Comparison of ENCODE assay signal across 13 cellular contexts in genomic region chr10:15211464-15211979, GRCh38. TPM values are rescaled to one million over a fixed set of nuclear protein-coding genes. Genes with fewer than 3 reads are reported as not detected.
DNase-seq lines count a peak whose midpoint lies in the region; ATAC-seq and TF ChIP-seq lines count a peak whose summit lies in the region.
"Had no signal": no experiment of that assay in that cellular context is flagged by ENCODE, and none has a peak within 500 bp of the region (broad histone marks: within the 10 kb centered on the region; RNA-seq: fewer than 3 reads in every experiment).

No MANE protein-coding gene starts in this region.

- POLR2A ChIA-PET in activated CD4-positive, alpha-beta memory T cell treated with anti-CD3 and anti-CD28 coated beads for 36 hours (lab: Charles Lee) = interaction anchor here (0.6 to 1.2 kb wide), 2 partner anchors 29 to 70 kb away, joined by 3 to 4 read pairs; no protein-coding TSS in a partner anchor
- POLR2A ChIA-PET in activated CD4-positive, alpha-beta memory T cell treated with anti-CD3 and anti-CD28 coated beads, Interleukin-2, amount 10 ng/mL, durations not matched to agents 7 days and 5 days (lab: Charles Lee) = interaction anchor here (1.4 kb wide), 2 partner anchors 43 to 45 kb away, joined by 6 to 7 read pairs; partner anchors contain the start of gene NMT2

- no peak overlapping the region for H3K9ac ChIP-seq in mammary epithelial cell (ENCODE audit: insufficient read depth, low read length)

- peak; percentile 22 for DNase-seq in activated CD4-positive, alpha-beta memory T cell treated with anti-CD3 and anti-CD28 coated beads for 36 hours
- no peak for DNase-seq in activated CD4-positive, alpha-beta memory T cell treated with anti-CD3 and anti-CD28 coated beads, Interleukin-2, amount 10 ng/mL, durations not matched to agents 7 days and 5 days
- peak; percentile 84 for DNase-seq in LHCN-M2 (ENCODE audit: low read depth)
- peak; percentile 61 for DNase-seq in mammary epithelial cell
- DNase-seq in nephron progenitor cell = no peak
- no peak for DNase-seq in NCI-H774 (lab: John Stamatoyannopoulos, UW)
- DNase-seq in mesenteric fat pad (ENCODE audit: low spot score) = no peak
- DNase-seq: activated CD4-positive, alpha-beta T cell treated with anti-CD3 and anti-CD28 coated beads, Interleukin-2, amount 50 U/mL, for 1 hour; BE2C; NCI-H1436 had no signal

- H3K36me3 Mint-ChIP-seq in activated CD4-positive, alpha-beta memory T cell treated with anti-CD3 and anti-CD28 coated beads for 36 hours = peaks cover 5% of the 10 kb centered on the region
- H3K36me3 Mint-ChIP-seq in activated CD4-positive, alpha-beta memory T cell treated with anti-CD3 and anti-CD28 coated beads, Interleukin-2, amount 10 ng/mL, durations not matched to agents 7 days and 5 days (ENCODE audit: low read depth) = peaks cover 12% of the 10 kb centered on the region
- H3K36me3 Mint-ChIP-seq in nephron progenitor cell (ENCODE audit: low read depth) = peaks cover 57% of the 10 kb centered on the region

- no peaks in the 10 kb centered on the region for H4K20me1 ChIP-seq in mammary epithelial cell (ENCODE audit: insufficient read depth, low read length)

- in situ Hi-C loops in mammary epithelial cell (cut with MboI; ENCODE audit: low sequenced_read_pairs in 2 of 2) = loop anchor here in 1 of 2 donors (25.0 kb wide), 1 partner anchor 151 kb away; the partner anchor contains the start of gene FAM171A1

- H3K36me3 ChIP-seq in mammary epithelial cell (ENCODE audit: insufficient read depth, low read length) = no peaks in the 10 kb centered on the region
- H3K36me3 ChIP-seq: BE2C had no signal

- no peak overlapping the region for H3K27ac ChIP-seq in mammary epithelial cell (ENCODE audit: insufficient read depth, low read depth, low read length)
- H3K27ac ChIP-seq: right atrium auricular region, SK-N-MC had no signal

- TF ChIP-seq CTCF in mammary epithelial cell (conservative IDR thresholded peaks at IDR 0.05 in 1 of 2, IDR thresholded peaks at IDR 0.05 in 1 of 2; ENCODE audit: extremely low read depth in 1 of 2, insufficient read depth in 1 of 2, low read depth in 1 of 2, low read length in 2 of 2) (no peak), nephron progenitor cell (IDR thresholded peaks at IDR 0.05) (no peak)

- H3K4me1 ChIP-seq in mammary epithelial cell (ENCODE audit: insufficient read depth, low read length) = peaks cover 4% of the 10 kb centered on the region
- H3K4me1 ChIP-seq: BE2C had no signal

- ATAC-seq in GM19328 (IDR thresholded peaks at IDR 0.05; ENCODE audit: unreplicated experiment) = no peak

- no TSS peak for BruUV-seq in mammary epithelial cell (replicated peaks; lab: Mats Ljungman, UMichigan)

- H2AFZ ChIP-seq in mammary epithelial cell (ENCODE audit: low read depth, low read length) = no peak overlapping the region

- H3K27ac Mint-ChIP-seq in activated CD4-positive, alpha-beta memory T cell treated with anti-CD3 and anti-CD28 coated beads for 36 hours = no peak overlapping the region
- no peak overlapping the region for H3K27ac Mint-ChIP-seq in activated CD4-positive, alpha-beta memory T cell treated with anti-CD3 and anti-CD28 coated beads, Interleukin-2, amount 10 ng/mL, durations not matched to agents 7 days and 5 days
- peak overlapping the region; percentile 17 for H3K27ac Mint-ChIP-seq in nephron progenitor cell

- H3K9me3 Mint-ChIP-seq in activated CD4-positive, alpha-beta memory T cell treated with anti-CD3 and anti-CD28 coated beads for 36 hours = no peaks in the 10 kb centered on the region
- H3K9me3 Mint-ChIP-seq in activated CD4-positive, alpha-beta memory T cell treated with anti-CD3 and anti-CD28 coated beads, Interleukin-2, amount 10 ng/mL, durations not matched to agents 7 days and 5 days = no peaks in the 10 kb centered on the region
- no peaks in the 10 kb centered on the region for H3K9me3 Mint-ChIP-seq in nephron progenitor cell

- no peaks in the 10 kb centered on the region for H3K79me2 ChIP-seq in mammary epithelial cell (ENCODE audit: insufficient read depth, low read length)

- no peaks in the 10 kb centered on the region for H3K27me3 ChIP-seq in mammary epithelial cell (ENCODE audit: insufficient read depth, low read length)
- H3K27me3 ChIP-seq: BE2C, right atrium auricular region had no signal

- WGBS in mammary epithelial cell (ENCODE audit: low coverage, missing lambda C conversion rate) = 82% methylated on average over 6 of the region's 6 CpGs

- no peaks in the 10 kb centered on the region for H3K9me3 ChIP-seq in mammary epithelial cell (replicated peaks; ENCODE audit: insufficient read depth, low read length)
- H3K9me3 ChIP-seq: BE2C, right atrium auricular region had no signal

- no peak overlapping the region for H3K4me2 ChIP-seq in mammary epithelial cell (ENCODE audit: insufficient read depth, low read depth, low read length)

- CTCF ChIA-PET in activated CD4-positive, alpha-beta memory T cell treated with anti-CD3 and anti-CD28 coated beads for 36 hours (lab: Charles Lee) = interaction anchor here (0.5 to 1.4 kb wide), 5 partner anchors 38 to 185 kb away, joined by 3 to 6 read pairs (median 4); partner anchors contain the start of gene NMT2
- CTCF ChIA-PET in activated CD4-positive, alpha-beta memory T cell treated with anti-CD3 and anti-CD28 coated beads, Interleukin-2, amount 10 ng/mL, durations not matched to agents 7 days and 5 days (lab: Charles Lee) = interaction anchor here (0.9 to 1.4 kb wide), 7 partner anchors 13 to 159 kb away, joined by 3 read pairs; no protein-coding TSS in a partner anchor
- CTCF ChIA-PET in mammary epithelial cell (lab: Charles Lee; ENCODE audit: low non-redundant PET) = no interaction called here

- no peak overlapping the region for H3K4me3 Mint-ChIP-seq in activated CD4-positive, alpha-beta memory T cell treated with anti-CD3 and anti-CD28 coated beads for 36 hours
- H3K4me3 Mint-ChIP-seq in activated CD4-positive, alpha-beta memory T cell treated with anti-CD3 and anti-CD28 coated beads, Interleukin-2, amount 10 ng/mL, durations not matched to agents 7 days and 5 days = no peak overlapping the region
- H3K4me3 Mint-ChIP-seq in nephron progenitor cell = no peak overlapping the region

- dilution Hi-C loops in mammary epithelial cell (cut with HindIII; ENCODE audit: low sequenced_read_pairs) = no loop called here

- no peak overlapping the region for H3K4me3 ChIP-seq in mammary epithelial cell (replicated peaks in 1 of 3; ENCODE audit: insufficient read depth in 1 of 3, low read depth in 2 of 3, low read length in 3 of 3)
- H3K4me3 ChIP-seq: right atrium auricular region, SK-N-MC had no signal

- peaks cover 46% of the 10 kb centered on the region for H3K4me1 Mint-ChIP-seq in activated CD4-positive, alpha-beta memory T cell treated with anti-CD3 and anti-CD28 coated beads for 36 hours (ENCODE audit: low read depth)
- H3K4me1 Mint-ChIP-seq in activated CD4-positive, alpha-beta memory T cell treated with anti-CD3 and anti-CD28 coated beads, Interleukin-2, amount 10 ng/mL, durations not matched to agents 7 days and 5 days = peaks cover 47% of the 10 kb centered on the region
- peaks cover 11% of the 10 kb centered on the region for H3K4me1 Mint-ChIP-seq in nephron progenitor cell

- intact Hi-C loops in activated CD4-positive, alpha-beta memory T cell treated with anti-CD3 and anti-CD28 coated beads for 36 hours (cut with micrococcal nuclease) = loop anchor here (2.0 kb wide), 1 partner anchor 33 kb away; no protein-coding TSS in a partner anchor
- intact Hi-C loops in mammary epithelial cell (cut with micrococcal nuclease) = loop anchor here (2.0 kb wide), 2 partner anchors 45 to 159 kb away; partner anchors contain the start of gene FAM171A1

- no peaks in the 10 kb centered on the region for H3K27me3 Mint-ChIP-seq in activated CD4-positive, alpha-beta memory T cell treated with anti-CD3 and anti-CD28 coated beads for 36 hours
- H3K27me3 Mint-ChIP-seq in activated CD4-positive, alpha-beta memory T cell treated with anti-CD3 and anti-CD28 coated beads, Interleukin-2, amount 10 ng/mL, durations not matched to agents 7 days and 5 days = no peaks in the 10 kb centered on the region
- peaks cover 4% of the 10 kb centered on the region for H3K27me3 Mint-ChIP-seq in nephron progenitor cell (ENCODE audit: low read depth, poor library complexity)

RNA-seq across cellular contexts. Expression of gene NMT2, which starts 43.0 kb away (rescaled TPM):
- 10 to 100 TPM; 21.8 to 22.1 TPM for total RNA-seq in activated CD4-positive, alpha-beta memory T cell treated with anti-CD3 and anti-CD28 coated beads for 36 hours
- 10 to 100 TPM; 45.1 to 45.5 TPM for total RNA-seq in activated CD4-positive, alpha-beta memory T cell treated with anti-CD3 and anti-CD28 coated beads, Interleukin-2, amount 10 ng/mL, durations not matched to agents 7 days and 5 days
- total RNA-seq in LHCN-M2 (2014; rRNA removed) = 44.8 and 50.3 TPM in 2 replicates
- polyA plus RNA-seq in LHCN-M2 (2012) = 31.1 TPM
- 10 to 100 TPM; 12.5 to 15.3 TPM for total RNA-seq in mammary epithelial cell
- 8.0 TPM for polyA plus RNA-seq in mammary epithelial cell
- polyA minus RNA-seq in mammary epithelial cell = 11.3 TPM
- total RNA-seq in mesenteric fat pad = 127 TPM

Comparison
In these comparisons a context has a peak if more than half of its experiments do, and no peak if none do; other contexts are left out.
1. DNase-seq: peak in activated CD4-positive, alpha-beta memory T cell treated with anti-CD3 and anti-CD28 coated beads for 36 hours (single experiment), LHCN-M2 (single experiment) and mammary epithelial cell (single experiment); none in activated CD4-positive, alpha-beta memory T cell treated with anti-CD3 and anti-CD28 coated beads, Interleukin-2, amount 10 ng/mL, durations not matched to agents 7 days and 5 days (single experiment), nephron progenitor cell (single experiment), NCI-H774 (single experiment) and mesenteric fat pad (single experiment).